Comparison of ENCODE assay signal across 28 cellular contexts in genomic region chr1:236733654-236734053, GRCh38. TPM values are rescaled to one million over a fixed set of nuclear protein-coding genes. Genes with fewer than 3 reads are reported as not detected.
DNase-seq lines count a peak whose midpoint lies in the region; ATAC-seq, FAIRE-seq and TF ChIP-seq lines count a peak whose summit lies in the region.
"Had no signal": no experiment of that assay in that cellular context is flagged by ENCODE, and none has a peak within 500 bp of the region (broad histone marks: within the 10 kb centered on the region; RNA-seq: fewer than 3 reads in every experiment).

No MANE protein-coding gene starts in this region.

- peak; percentile 47 for ATAC-seq in HG03442 (IDR thresholded peaks at IDR 0.05; ENCODE audit: unreplicated experiment)
- no peak for ATAC-seq in GM21619 (IDR thresholded peaks at IDR 0.05; ENCODE audit: unreplicated experiment)
- ATAC-seq: gastrocnemius medialis, left lung, natural killer cell, T-helper 17 cell had no signal

- DNase-seq in A172 (ENCODE audit: low spot score), result peak; percentile 19
- no peak for DNase-seq in GM12892 (ENCODE audit: insufficient read length)
- peak; percentile 19 for DNase-seq in kidney glomerular epithelial cell (lab: John Stamatoyannopoulos, UW)
- no peak for DNase-seq in stimulated activated CD4-positive, alpha-beta T cell treated with anti-CD3 and anti-CD28 coated beads, Interleukin-2, amount 100 ng/mL, for 24 hours
- DNase-seq in activated naive CD4-positive, alpha-beta T cell treated with anti-CD3 and anti-CD28 coated beads, Interleukin-2, amount 50 U/mL, for 16 hours, result no peak
- DNase-seq in T-helper 1 cell, result no peak
- DNase-seq: activated CD8-positive, alpha-beta T cell treated with anti-CD3 and anti-CD28 coated beads for 36 hours; activated naive CD8-positive, alpha-beta T cell treated with anti-CD3 and anti-CD28 coated beads for 36 hours; aorta; BE2C; CD8-positive, alpha-beta memory T cell; central memory CD4-positive, alpha-beta T cell; gastrocnemius medialis; H9; hypothalamus; immature natural killer cell; left lung; natural killer cell; NCI-H446 treated with DMSO at 0.1 percent for 48 hours; occipital lobe; RPMI8226; SK-N-SH; small intestine; T-helper 17 cell; transverse colon had no signal

- no peak for TF ChIP-seq POLR2A in GM12892 (IDR thresholded peaks at IDR 0.05; ENCODE audit: low read depth, low read length)

- peak; percentile 30 for FAIRE-seq in GM12892 (lab: Jason Lieb, UNC)
- FAIRE-seq: GM18507, small intestine had no signal

RNA-seq across cellular contexts. Expression of gene ACTN2, which starts 47.4 kb away (rescaled TPM):
- total RNA-seq in A172 (2014; rRNA removed; shearing (Covaris generic)), result not detected in 2 replicates
- not detected for polyA plus RNA-seq in GM12892 (2012; ENCODE audit: missing spikeins)
- total RNA-seq: CD8-positive, alpha-beta memory T cell; natural killer cell; T-helper 17 cell had no signal
- polyA plus RNA-seq: CD8-positive, alpha-beta memory T cell; immature natural killer cell had no signal

Comparison
In these comparisons a context has a peak if more than half of its experiments do, and no peak if none do; other contexts are left out.
1. DNase-seq: peak in A172 (single experiment) and kidney glomerular epithelial cell (single experiment); none in GM12892 (single experiment), stimulated activated CD4-positive, alpha-beta T cell treated with anti-CD3 and anti-CD28 coated beads, Interleukin-2, amount 100 ng/mL, for 24 hours (0 of 2), activated naive CD4-positive, alpha-beta T cell treated with anti-CD3 and anti-CD28 coated beads, Interleukin-2, amount 50 U/mL, for 16 hours (single experiment) and T-helper 1 cell (0 of 5).